ENCODE assay signal across 28 cellular contexts in genomic region chr18:67574749-67575148, GRCh38. TPM values are rescaled to one million over a fixed set of nuclear protein-coding genes. Genes with fewer than 3 reads are reported as not detected.
A peak's percentile ranks its signal among the peaks of the same experiment; 100 is the strongest.
DNase-seq lines count a peak whose midpoint lies in the region; ATAC-seq lines count a peak whose summit lies in the region.
"Had no signal": no experiment of that assay in that cellular context is flagged by ENCODE, and none has a peak within 500 bp of the region (broad histone marks: within the 10 kb centered on the region; RNA-seq: fewer than 3 reads in every experiment).

No MANE protein-coding gene starts in this region.

- intact Hi-C loops in Right ventricle myocardium superior (cut with DNase I), result no loop called here
- intact Hi-C loops in posterior cingulate gyrus (cut with DNase I), result no loop called here

- ATAC-seq in HG03039 (IDR thresholded peaks at IDR 0.05; ENCODE audit: unreplicated experiment), result no peak
- no peak for ATAC-seq in Right ventricle myocardium superior (ENCODE audit: poor library complexity)
- ATAC-seq: foreskin keratinocyte; naive thymus-derived CD4-positive, alpha-beta T cell; Right ventricle myocardium inferior; sciatic nerve had no signal

- DNase-seq in COR-L47 (lab: John Stamatoyannopoulos, UW), result peak; percentile 74
- DNase-seq in DMS53 treated with DMSO at 0.1 percent for 48 hours (lab: John Stamatoyannopoulos, UW; ENCODE audit: unreplicated experiment), result peak; percentile 87
- DNase-seq in NCI-H69 (lab: John Stamatoyannopoulos, UW), result peak; percentile 68
- DNase-seq in left kidney (ENCODE audit: low read depth, low spot score), result peak; percentile 6
- DNase-seq in Right ventricle myocardium superior, result no peak
- no peak for DNase-seq in posterior cingulate gyrus
- DNase-seq: activated CD4-positive, CD25-positive, alpha-beta regulatory T cell treated with anti-CD3 and anti-CD28 coated beads, Interleukin-2, amount 50 U/mL, for 72 hours; activated CD8-positive, alpha-beta memory T cell treated with anti-CD3 and anti-CD28 coated beads for 24 hours; activated effector memory CD4-positive, alpha-beta T cell treated with Interleukin-2 at 50 U/mL for 16 hours; activated T-cell treated with anti-CD3 and anti-CD28 coated beads for 4 hours; amygdala; C1 segment of cervical spinal cord; DND-41; dorsolateral prefrontal cortex; esophagus squamous epithelium; foreskin keratinocyte; GF-D8; head of caudate nucleus; midbrain; naive thymus-derived CD4-positive, alpha-beta T cell; NCI-H1048; NK-92 treated with Interleukin-12 subunit alpha and Interleukin-12 subunit beta, amount 100 ng/mL, for 24 hours; stimulated activated CD4-positive, alpha-beta T cell treated with anti-CD3 and anti-CD28 coated beads, Interleukin-2, amount 100 ng/mL, for 48 hours; T-helper 2 cell; tibial artery had no signal

RNA-seq across cellular contexts. Expression of gene DSEL, which starts 58.2 kb away (rescaled TPM):
- total RNA-seq in Right ventricle myocardium superior, result 1.7 TPM

Comparison
In these comparisons a context has a peak if more than half of its experiments do, and no peak if none do; other contexts are left out.
1. DNase-seq: peak in COR-L47 (single experiment), DMS53 treated with DMSO at 0.1 percent for 48 hours (single experiment), NCI-H69 (single experiment) and left kidney (single experiment); none in Right ventricle myocardium superior (single experiment) and posterior cingulate gyrus (0 of 10).